9 cellular contexts compared by ENCODE assay signal in the genomic region with DNA sequence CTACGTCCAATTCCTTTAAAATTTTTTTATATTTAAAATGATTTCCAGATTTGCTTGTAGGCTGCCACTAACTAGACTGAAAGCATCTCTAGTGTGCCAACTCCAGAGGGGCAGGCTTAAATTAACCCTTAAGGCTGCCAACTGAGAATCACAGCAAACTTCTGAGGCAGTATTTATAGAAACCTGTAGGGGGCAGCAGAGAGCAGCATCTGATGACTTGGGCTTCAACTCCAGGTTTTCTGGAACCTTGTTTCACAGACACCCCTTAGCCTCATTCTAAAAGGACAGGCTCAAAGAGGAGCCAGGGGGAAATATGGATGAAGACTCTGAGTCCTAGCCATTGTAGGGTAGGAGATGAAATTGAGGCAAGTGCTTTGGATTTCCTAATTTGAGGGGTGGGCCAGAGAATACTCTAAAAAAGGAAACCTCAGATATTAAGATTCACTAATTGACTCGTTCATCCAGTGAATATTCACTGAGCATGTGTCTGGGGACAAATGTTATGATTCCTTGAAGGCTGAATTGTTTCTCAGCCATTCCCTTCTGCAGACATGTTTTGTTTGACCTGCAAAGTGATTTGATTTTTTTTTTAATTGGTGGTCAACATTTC.
DNase-seq lines count a peak whose midpoint lies in the region; ATAC-seq and TF ChIP-seq lines count a peak whose summit lies in the region.
"Had no signal": no experiment of that assay in that cellular context is flagged by ENCODE, and none has a peak within 500 bp of the region (broad histone marks: within the 10 kb centered on the region; RNA-seq: fewer than 3 reads in every experiment).

No MANE protein-coding gene starts in this region.

- no peaks in the 10 kb centered on the region for H3K4me1 Mint-ChIP-seq in CD4-positive, alpha-beta memory T cell
- H3K4me1 Mint-ChIP-seq in effector memory CD8-positive, alpha-beta T cell (ENCODE audit: low read depth in 2 of 2), result no peaks in the 10 kb centered on the region
- H3K4me1 Mint-ChIP-seq: naive thymus-derived CD4-positive, alpha-beta T cell had no signal

- H3K36me3 Mint-ChIP-seq in CD4-positive, alpha-beta memory T cell, result no peaks in the 10 kb centered on the region
- no peaks in the 10 kb centered on the region for H3K36me3 Mint-ChIP-seq in effector memory CD8-positive, alpha-beta T cell (ENCODE audit: insufficient read depth)

- H3K9me3 Mint-ChIP-seq in CD4-positive, alpha-beta memory T cell, result peaks cover 0 to 5% (median 0%) of the 10 kb centered on the region in 8 donors
- H3K9me3 Mint-ChIP-seq in effector memory CD8-positive, alpha-beta T cell, result no peaks in the 10 kb centered on the region

- peak; percentile 76 for TF ChIP-seq CTCF in GM12875 (IDR thresholded peaks at IDR 0.05; ENCODE audit: borderline replicate concordance, insufficient read depth, low read depth, low read length)
- TF ChIP-seq CTCF in ascending aorta (IDR thresholded peaks at IDR 0.05), result peak; percentile 73 to 95 (median 93)

- CTCF ChIA-PET in CD4-positive, alpha-beta memory T cell (lab: Charles Lee; ENCODE audit: partially characterized antibody), result interaction anchor here (0.9 kb wide), 1 partner anchor 430 kb away, joined by 3 read pairs; no protein-coding TSS in a partner anchor

- peak in 3 of 5 donors; percentile 5 to 7 (median 5) for DNase-seq in CD4-positive, alpha-beta memory T cell
- DNase-seq in NCI-H2196 (lab: John Stamatoyannopoulos, UW; ENCODE audit: unreplicated experiment) (peak; percentile 66), ascending aorta (ENCODE audit: low spot score in 2 of 2) (peak in 1 of 2 donors; percentile 66), hippocampal formation (lab: John Stamatoyannopoulos, UW) (peak; percentile 4 to 43)
- DNase-seq in stimulated activated naive CD8-positive, alpha-beta T cell treated with anti-CD3 and anti-CD28 coated beads, Interleukin-15, Interleukin-2, amounts not matched to agents 100 U/mL and 50 U/mL, for 24 hours, result peak; percentile 23
- no peak for DNase-seq in effector memory CD8-positive, alpha-beta T cell

- POLR2A ChIA-PET in CD4-positive, alpha-beta memory T cell (lab: Charles Lee; ENCODE audit: partially characterized antibody), result no interaction called here

- H3K4me1 ChIP-seq in CD4-positive, alpha-beta memory T cell (ENCODE audit: insufficient read depth, low read length), result no peaks in the 10 kb centered on the region
- H3K4me1 ChIP-seq in ascending aorta, result no peaks in the 10 kb centered on the region

- no peaks in the 10 kb centered on the region for H3K27me3 ChIP-seq in CD4-positive, alpha-beta memory T cell (ENCODE audit: insufficient read depth, low read length)
- no peaks in the 10 kb centered on the region for H3K27me3 ChIP-seq in ascending aorta

- no peak overlapping the region for H3K27ac ChIP-seq in CD4-positive, alpha-beta memory T cell (ENCODE audit: low read depth, low read length)
- H3K27ac ChIP-seq in ascending aorta, result no peak overlapping the region

- H3K9me3 ChIP-seq in CD4-positive, alpha-beta memory T cell (ENCODE audit: control insufficient read depth in 1 of 2, low read length in 2 of 2), result no peaks in the 10 kb centered on the region
- no peaks in the 10 kb centered on the region for H3K9me3 ChIP-seq in ascending aorta

- intact Hi-C loops in CD4-positive, alpha-beta memory T cell (cut with micrococcal nuclease), result loop anchor here (5.0 kb wide), 1 partner anchor 552 kb away; a partner anchor contains a TSS
- intact Hi-C loops in ascending aorta (cut with DNase I), result loop anchor here (1.0 to 10.0 kb wide), 4 partner anchors 65 to 429 kb away; no protein-coding TSS in a partner anchor

- H3K27ac Mint-ChIP-seq in CD4-positive, alpha-beta memory T cell, result no peak overlapping the region
- no peak overlapping the region for H3K27ac Mint-ChIP-seq in effector memory CD8-positive, alpha-beta T cell
- H3K27ac Mint-ChIP-seq: naive thymus-derived CD4-positive, alpha-beta T cell had no signal

- ATAC-seq in stimulated activated naive CD8-positive, alpha-beta T cell treated with anti-CD3 and anti-CD28 coated beads, Interleukin-15, Interleukin-2, amounts not matched to agents 100 U/mL and 50 U/mL, for 24 hours, result no peak
- ATAC-seq in effector memory CD8-positive, alpha-beta T cell (replicated peaks), result no peak
- no peak for ATAC-seq in HG03354 (IDR thresholded peaks at IDR 0.05; ENCODE audit: poor library complexity, severe bottlenecking, unreplicated experiment)
- ATAC-seq: naive thymus-derived CD4-positive, alpha-beta T cell had no signal

- H3K36me3 ChIP-seq in CD4-positive, alpha-beta memory T cell (ENCODE audit: insufficient read depth, low read length), result no peaks in the 10 kb centered on the region
- H3K36me3 ChIP-seq in ascending aorta, result no peaks in the 10 kb centered on the region

- peaks cover 4 to 7% of the 10 kb centered on the region in 2 donors for H3K27me3 Mint-ChIP-seq in CD4-positive, alpha-beta memory T cell
- peaks cover 0 to 9% of the 10 kb centered on the region in 2 donors for H3K27me3 Mint-ChIP-seq in effector memory CD8-positive, alpha-beta T cell

- H3K4me3 Mint-ChIP-seq in CD4-positive, alpha-beta memory T cell, result no peak overlapping the region
- H3K4me3 Mint-ChIP-seq in effector memory CD8-positive, alpha-beta T cell, result no peak overlapping the region
- H3K4me3 Mint-ChIP-seq: naive thymus-derived CD4-positive, alpha-beta T cell had no signal

- no peak overlapping the region for H3K4me3 ChIP-seq in CD4-positive, alpha-beta memory T cell (ENCODE audit: low read length in 2 of 2)
- H3K4me3 ChIP-seq in GM12875 (ENCODE audit: low read depth, low read length), result no peak overlapping the region
- H3K4me3 ChIP-seq in ascending aorta, result no peak overlapping the region

Comparison
In these comparisons a context has a peak if more than half of its experiments do, and no peak if none do; other contexts are left out.
1. DNase-seq: peak in CD4-positive, alpha-beta memory T cell (3 of 5), NCI-H2196 (single experiment), hippocampal formation (2 of 2) and stimulated activated naive CD8-positive, alpha-beta T cell treated with anti-CD3 and anti-CD28 coated beads, Interleukin-15, Interleukin-2, amounts not matched to agents 100 U/mL and 50 U/mL, for 24 hours (single experiment); none in effector memory CD8-positive, alpha-beta T cell (0 of 3).